Comparison of ENCODE assay signal across 8 cellular contexts in the genomic region with DNA sequence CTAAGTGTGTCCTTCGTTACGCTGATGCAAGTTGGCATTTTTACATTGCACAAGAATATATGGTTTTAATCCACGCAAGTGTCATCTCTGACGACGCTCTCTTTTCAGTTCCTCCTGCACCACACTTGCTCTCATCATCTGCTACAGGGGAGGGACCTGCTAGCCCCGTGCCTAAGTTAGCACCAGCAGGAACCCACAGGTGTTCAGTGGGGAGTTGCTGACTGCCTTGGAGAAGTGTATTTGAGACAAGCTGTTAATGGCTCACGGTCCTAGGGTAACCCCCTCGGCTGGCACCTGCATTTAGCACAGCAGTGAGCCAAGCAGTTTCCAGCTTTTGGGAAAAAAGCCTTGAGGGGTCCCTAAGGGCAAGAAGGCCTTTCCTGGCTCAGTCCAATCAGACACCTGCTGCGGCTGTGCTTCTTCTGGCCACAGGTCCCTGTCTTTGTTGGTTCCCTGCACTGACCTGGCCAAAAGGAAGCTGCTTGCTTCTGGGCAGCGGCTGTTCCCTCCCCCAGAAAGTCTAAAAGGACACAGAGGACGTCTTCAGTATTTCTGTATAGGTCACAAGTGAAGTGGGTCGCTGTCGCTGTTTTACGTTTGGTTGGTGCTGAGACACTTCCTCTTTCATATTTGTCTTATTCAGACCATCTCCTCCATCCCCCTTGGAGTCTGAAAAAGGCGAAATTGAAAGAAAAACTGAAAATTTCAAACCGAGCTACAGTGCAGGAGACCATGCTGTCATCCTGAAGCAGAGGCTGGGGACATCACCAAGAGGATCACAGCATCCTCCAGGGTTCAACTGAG. TPM values are rescaled to one million over a fixed set of nuclear protein-coding genes. Genes with fewer than 3 reads are reported as not detected.
DNase-seq lines count a peak whose midpoint lies in the region; ATAC-seq and TF ChIP-seq lines count a peak whose summit lies in the region.
"Not testable (repeated sequence)": the region's sequence is repeated elsewhere in the genome, so short reads cannot be mapped to it uniquely, and the experiment has no call there.

No MANE protein-coding gene starts in this region.

- H3K4me3 Mint-ChIP-seq in T-helper 2 cell treated with Interferon-gamma antibody and Interleukin-4, amounts not matched to agents 5 μg/mL and 100 μg/mL, for 36 hours: peak overlapping the region; percentile 84
- peak overlapping the region; percentile 85 for H3K4me3 Mint-ChIP-seq in activated naive CD4-positive, alpha-beta T cell treated with anti-CD3 and anti-CD28 coated beads, Interleukin-2, amount 50 U/mL, for 24 hours
- peak overlapping the region; percentile 83 to 91 (median 85) for H3K4me3 Mint-ChIP-seq in immature natural killer cell
- peak overlapping the region; percentile 73 for H3K4me3 Mint-ChIP-seq in stimulated activated effector memory CD8-positive, alpha-beta T cell treated with anti-CD3 and anti-CD28 coated beads, Interleukin-12 subunit alpha, Interleukin-12 subunit beta, amount 100 ng/mL, for 72 hours

- DNase-seq in DND-41 (peak; percentile 58), immature natural killer cell (peak; percentile 84 to 85 (median 84))
- DNase-seq in T-helper 2 cell treated with Interferon-gamma antibody and Interleukin-4, amounts not matched to agents 5 μg/mL and 100 μg/mL, for 36 hours (ENCODE audit: low spot score): peak; percentile 50
- peak in 1 of 2 donors; percentile 75 for DNase-seq in stimulated activated effector memory CD8-positive, alpha-beta T cell treated with anti-CD3 and anti-CD28 coated beads, Interleukin-12 subunit alpha, Interleukin-12 subunit beta, amount 100 ng/mL, for 72 hours (ENCODE audit: low spot score in 2 of 2)

- not testable (repeated sequence) for TF ChIP-seq CTCF in DND-41 (IDR thresholded peaks at IDR 0.05; ENCODE audit: borderline replicate concordance, extremely low read depth, low read length, poor library complexity, severe bottlenecking)

- H3K79me2 ChIP-seq in DND-41 (ENCODE audit: insufficient read depth, low read length): not testable (repeated sequence)

- H3K4me2 ChIP-seq in DND-41 (ENCODE audit: insufficient read depth, low read length): peak overlapping the region; percentile 66

- H3K27me3 ChIP-seq in DND-41 (ENCODE audit: insufficient read depth, low read length, poor library complexity): not testable (repeated sequence)

- peak; percentile 44 for TF ChIP-seq POLR2A in GM19099 (IDR thresholded peaks at IDR 0.05; ENCODE audit: extremely low read depth, insufficient read length, low read depth)

- H4K20me1 ChIP-seq in DND-41 (ENCODE audit: insufficient read depth, low read length): not testable (repeated sequence)

- peak overlapping the region; percentile 52 for H3K9ac ChIP-seq in DND-41 (ENCODE audit: low read depth, low read length)

- peaks cover 16% of the 10 kb centered on the region for H3K36me3 Mint-ChIP-seq in T-helper 2 cell treated with Interferon-gamma antibody and Interleukin-4, amounts not matched to agents 5 μg/mL and 100 μg/mL, for 36 hours (ENCODE audit: low read depth)
- H3K36me3 Mint-ChIP-seq in activated naive CD4-positive, alpha-beta T cell treated with anti-CD3 and anti-CD28 coated beads, Interleukin-2, amount 50 U/mL, for 24 hours; immature natural killer cell: not testable (repeated sequence)
- peaks cover 14% of the 10 kb centered on the region for H3K36me3 Mint-ChIP-seq in stimulated activated effector memory CD8-positive, alpha-beta T cell treated with anti-CD3 and anti-CD28 coated beads, Interleukin-12 subunit alpha, Interleukin-12 subunit beta, amount 100 ng/mL, for 72 hours

- H3K27me3 Mint-ChIP-seq in T-helper 2 cell treated with Interferon-gamma antibody and Interleukin-4, amounts not matched to agents 5 μg/mL and 100 μg/mL, for 36 hours (ENCODE audit: low read depth); activated naive CD4-positive, alpha-beta T cell treated with anti-CD3 and anti-CD28 coated beads, Interleukin-2, amount 50 U/mL, for 24 hours: not testable (repeated sequence)
- peaks cover 17 to 27% (median 24%) of the 10 kb centered on the region in 3 donors for H3K27me3 Mint-ChIP-seq in immature natural killer cell (ENCODE audit: low read depth in 3 of 3)

- peak overlapping the region; percentile 98 for H3K27ac Mint-ChIP-seq in T-helper 2 cell treated with Interferon-gamma antibody and Interleukin-4, amounts not matched to agents 5 μg/mL and 100 μg/mL, for 36 hours
- H3K27ac Mint-ChIP-seq in activated naive CD4-positive, alpha-beta T cell treated with anti-CD3 and anti-CD28 coated beads, Interleukin-2, amount 50 U/mL, for 24 hours: peak overlapping the region; percentile 98
- H3K27ac Mint-ChIP-seq in immature natural killer cell: peak overlapping the region; percentile 100
- peak overlapping the region; percentile 96 for H3K27ac Mint-ChIP-seq in stimulated activated effector memory CD8-positive, alpha-beta T cell treated with anti-CD3 and anti-CD28 coated beads, Interleukin-12 subunit alpha, Interleukin-12 subunit beta, amount 100 ng/mL, for 72 hours

- peak overlapping the region; percentile 84 for H3K27ac ChIP-seq in DND-41 (ENCODE audit: low read length)

- peaks cover 32% of the 10 kb centered on the region for H3K4me1 ChIP-seq in DND-41 (ENCODE audit: insufficient read depth, low read length)

- H3K36me3 ChIP-seq in DND-41 (ENCODE audit: insufficient read depth, low read length): not testable (repeated sequence)

- not testable (repeated sequence) for H3K9me3 ChIP-seq in DND-41 (ENCODE audit: insufficient read depth, low read length, severe bottlenecking)

- H2AFZ ChIP-seq in DND-41 (ENCODE audit: low read depth, low read length): peak overlapping the region; percentile 38

- H3K4me3 ChIP-seq in DND-41 (ENCODE audit: low read depth in 1 of 2, low read length in 2 of 2): peak overlapping the region in 1 of 2 experiments; percentile 45; a peak in 2 of 4 replicates

- ATAC-seq in DND-41 (ENCODE audit: insufficient read depth, low read depth) (peak; percentile 75), HG02763 (IDR thresholded peaks at IDR 0.05; ENCODE audit: unreplicated experiment) (peak; percentile 67), HG03575 (IDR thresholded peaks at IDR 0.05; ENCODE audit: extremely low read depth, insufficient number of reproducible peaks, low FRiP score, unreplicated experiment) (peak; percentile 36)
- ATAC-seq in stimulated activated effector memory CD8-positive, alpha-beta T cell treated with anti-CD3 and anti-CD28 coated beads, Interleukin-12 subunit alpha, Interleukin-12 subunit beta, amount 100 ng/mL, for 72 hours: peak; percentile 74

- peaks cover 54% of the 10 kb centered on the region for H3K4me1 Mint-ChIP-seq in T-helper 2 cell treated with Interferon-gamma antibody and Interleukin-4, amounts not matched to agents 5 μg/mL and 100 μg/mL, for 36 hours (ENCODE audit: low read depth)
- peaks cover 49% of the 10 kb centered on the region for H3K4me1 Mint-ChIP-seq in activated naive CD4-positive, alpha-beta T cell treated with anti-CD3 and anti-CD28 coated beads, Interleukin-2, amount 50 U/mL, for 24 hours
- peaks cover 81 to 89% of the 10 kb centered on the region in 2 donors for H3K4me1 Mint-ChIP-seq in immature natural killer cell
- peaks cover 62% of the 10 kb centered on the region for H3K4me1 Mint-ChIP-seq in stimulated activated effector memory CD8-positive, alpha-beta T cell treated with anti-CD3 and anti-CD28 coated beads, Interleukin-12 subunit alpha, Interleukin-12 subunit beta, amount 100 ng/mL, for 72 hours

- H3K9me3 Mint-ChIP-seq in T-helper 2 cell treated with Interferon-gamma antibody and Interleukin-4, amounts not matched to agents 5 μg/mL and 100 μg/mL, for 36 hours; activated naive CD4-positive, alpha-beta T cell treated with anti-CD3 and anti-CD28 coated beads, Interleukin-2, amount 50 U/mL, for 24 hours; immature natural killer cell; stimulated activated effector memory CD8-positive, alpha-beta T cell treated with anti-CD3 and anti-CD28 coated beads, Interleukin-12 subunit alpha, Interleukin-12 subunit beta, amount 100 ng/mL, for 72 hours: not testable (repeated sequence)

RNA-seq across cellular contexts. Expression of a gene that starts 10.3 kb away (rescaled TPM):
- polyA plus RNA-seq in immature natural killer cell: 100 to 1,000 TPM; 146 to 193 (median 169) TPM

RNA-seq across cellular contexts. Expression of a gene that starts 53.4 kb away (rescaled TPM):
- polyA plus RNA-seq in immature natural killer cell: 1 to 10 TPM in 2 of 3 donors, under 1 TPM in 1; 0.88 to 4.8 (median 3.5) TPM

RNA-seq across cellular contexts. Expression of a gene that starts 53.7 kb away (rescaled TPM):
- 10 to 100 TPM; 15.0 to 18.7 (median 15.3) TPM for polyA plus RNA-seq in immature natural killer cell
